14 cellular contexts compared by ENCODE assay signal in the genomic region with DNA sequence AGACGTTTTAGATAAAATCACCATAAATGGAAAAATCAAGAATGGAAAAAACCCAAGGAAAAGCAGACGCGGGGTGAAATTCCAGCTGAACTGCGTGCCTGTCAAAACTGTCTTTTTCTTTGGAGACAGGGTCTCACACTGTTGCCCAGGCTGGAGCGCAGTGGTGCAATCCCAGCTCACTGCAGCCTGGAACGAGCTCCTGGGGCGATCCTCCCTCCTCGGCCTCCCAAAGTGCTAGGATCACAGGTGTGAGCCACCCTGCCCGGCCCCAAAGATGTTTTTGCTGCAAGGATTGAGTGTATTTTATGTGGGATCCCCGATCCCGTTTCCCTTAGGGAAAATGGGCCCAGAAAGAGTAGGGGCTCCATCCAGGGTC. TPM values are rescaled to one million over a fixed set of nuclear protein-coding genes. Genes with fewer than 3 reads are reported as not detected.
DNase-seq lines count a peak whose midpoint lies in the region; ATAC-seq and TF ChIP-seq lines count a peak whose summit lies in the region.
"Had no signal": no experiment of that assay in that cellular context is flagged by ENCODE, and none has a peak within 500 bp of the region (broad histone marks: within the 10 kb centered on the region; RNA-seq: fewer than 3 reads in every experiment).

No MANE protein-coding gene starts in this region.

- WGBS in heart left ventricle, 4 donors, result 68 to 76% (median 71%) methylated on average over 9 to 11 of the region's 11 CpGs
- WGBS in suprapubic skin, result 83% methylated on average over 9 of the region's 11 CpGs

- peaks cover 4% of the 10 kb centered on the region for H3K79me2 ChIP-seq in osteoblast (ENCODE audit: insufficient read depth, low read length)

- in situ Hi-C loops in HAP-1 (cut with MboI; ENCODE audit: low sequenced_read_pairs), result no loop called here

- H3K4me3 Mint-ChIP-seq in brain (peak overlapping the region in 4 of 5 experiments; percentile 5 to 60 (median 30)), mesothelial cell of epicardium (peak overlapping the region; percentile 43)

- H3K27me3 ChIP-seq in heart left ventricle (peaks cover 0 to 27% (median 0%) of the 10 kb centered on the region in 9 donors), suprapubic skin (no peaks in the 10 kb centered on the region), HAP-1 (ENCODE audit: low read depth) (no peaks in the 10 kb centered on the region; the same call in 1 of the 2 replicates), osteoblast (ENCODE audit: insufficient read depth, low read length) (no peaks in the 10 kb centered on the region)

- peaks cover 52% of the 10 kb centered on the region for H4K20me1 ChIP-seq in osteoblast (ENCODE audit: insufficient read depth, low read length)

- H3K36me3 ChIP-seq in heart left ventricle (no peaks in the 10 kb centered on the region), suprapubic skin (no peaks in the 10 kb centered on the region), HAP-1 (replicated peaks) (no peaks in the 10 kb centered on the region), osteoblast (ENCODE audit: insufficient read depth, low read length) (no peaks in the 10 kb centered on the region)
- H3K36me3 ChIP-seq: esophagus squamous epithelium had no signal

- ATAC-seq in heart left ventricle (no peak), Right ventricle myocardium superior (ENCODE audit: poor library complexity) (no peak)

- intact Hi-C loops in heart left ventricle (cut with DNase I) (loop anchor here in 1 of 10 donors (10.0 kb wide), 1 partner anchor 112 kb away; no protein-coding TSS in a partner anchor), Right ventricle myocardium superior (cut with DNase I) (no loop called here)

- TF ChIP-seq POLR2A in heart left ventricle (IDR thresholded peaks at IDR 0.05) (no peak), suprapubic skin (IDR thresholded peaks at IDR 0.05) (no peak)

- peaks cover 5% of the 10 kb centered on the region for H3K4me1 Mint-ChIP-seq in brain
- H3K4me1 Mint-ChIP-seq in mesothelial cell of epicardium, result peaks cover 8% of the 10 kb centered on the region

- H3K36me3 Mint-ChIP-seq in brain (no peaks in the 10 kb centered on the region), mesothelial cell of epicardium (no peaks in the 10 kb centered on the region)
- H3K36me3 Mint-ChIP-seq: activated naive CD4-positive, alpha-beta T cell treated with anti-CD3 and anti-CD28 coated beads, Interleukin-2, amount 10 ng/mL, durations not matched to agents 7 days and 5 days had no signal

- H3K9me3 Mint-ChIP-seq in brain, result peaks cover 0 to 2% (median 0%) of the 10 kb centered on the region in 5 experiments
- H3K9me3 Mint-ChIP-seq in mesothelial cell of epicardium, result no peaks in the 10 kb centered on the region
- H3K9me3 Mint-ChIP-seq: activated naive CD4-positive, alpha-beta T cell treated with anti-CD3 and anti-CD28 coated beads, Interleukin-2, amount 10 ng/mL, durations not matched to agents 7 days and 5 days had no signal

- H3K4me2 ChIP-seq in osteoblast (ENCODE audit: insufficient read depth, low read length), result no peak overlapping the region

- H3K4me1 ChIP-seq in heart left ventricle (peaks cover 0 to 21% (median 10%) of the 10 kb centered on the region in 12 donors), suprapubic skin (peaks cover 17% of the 10 kb centered on the region), HAP-1 (no peaks in the 10 kb centered on the region), osteoblast (ENCODE audit: insufficient read depth, low read length) (peaks cover 7% of the 10 kb centered on the region)

- no peak for TF ChIP-seq EP300 in suprapubic skin (IDR thresholded peaks at IDR 0.05)

- TF ChIP-seq CTCF in heart left ventricle (IDR thresholded peaks at IDR 0.05) (no peak), brain (conservative IDR thresholded peaks at IDR 0.05) (no peak), mesothelial cell of epicardium (IDR thresholded peaks at IDR 0.05; ENCODE audit: unreplicated experiment) (no peak), suprapubic skin (IDR thresholded peaks at IDR 0.05) (no peak), osteoblast (IDR thresholded peaks at IDR 0.05; ENCODE audit: extremely low read depth, low read depth, low read length) (no peak), GM10266 (IDR thresholded peaks at IDR 0.05; ENCODE audit: control insufficient read depth, insufficient read depth, low read depth, missing control alignments) (no peak)

- H3K27ac ChIP-seq in heart left ventricle, result peak overlapping the region in 1 of 12 donors; percentile 33
- no peak overlapping the region for H3K27ac ChIP-seq in suprapubic skin
- no peak overlapping the region for H3K27ac ChIP-seq in osteoblast (ENCODE audit: low read depth, low read length)

- peaks cover 12% of the 10 kb centered on the region for H3K27me3 Mint-ChIP-seq in brain
- peaks cover 45% of the 10 kb centered on the region for H3K27me3 Mint-ChIP-seq in mesothelial cell of epicardium (ENCODE audit: low read depth)

- H2AFZ ChIP-seq in osteoblast (ENCODE audit: low read length), result no peak overlapping the region

- H3K27ac Mint-ChIP-seq in brain (no peak overlapping the region), mesothelial cell of epicardium (no peak overlapping the region)
- H3K27ac Mint-ChIP-seq: activated naive CD4-positive, alpha-beta T cell treated with anti-CD3 and anti-CD28 coated beads, Interleukin-2, amount 10 ng/mL, durations not matched to agents 7 days and 5 days had no signal

- H3K4me3 ChIP-seq in heart left ventricle (peak overlapping the region in 7 of 12 donors; percentile 44 to 61 (median 51)), suprapubic skin (peak overlapping the region; percentile 42), HAP-1 (no peak overlapping the region), osteoblast (ENCODE audit: insufficient read depth, low read length) (no peak overlapping the region)

- H3K9me3 ChIP-seq in heart left ventricle (no peaks in the 10 kb centered on the region), suprapubic skin (no peaks in the 10 kb centered on the region), HAP-1 (no peaks in the 10 kb centered on the region), osteoblast (ENCODE audit: low read depth, low read length) (no peaks in the 10 kb centered on the region)
- H3K9me3 ChIP-seq: esophagus squamous epithelium had no signal

- DNase-seq in heart left ventricle (no peak), Right ventricle myocardium superior (no peak), mesothelial cell of epicardium (ENCODE audit: low spot score in 2 of 2, unreplicated experiment in 2 of 2) (no peak), suprapubic skin (ENCODE audit: low spot score in 2 of 2) (no peak), HAP-1 (ENCODE audit: low spot score in 2 of 2) (no peak), osteoblast (ENCODE audit: insufficient read length, low spot score, missing footprints) (no peak), GM10266 (ENCODE audit: extremely low spot score) (no peak)
- DNase-seq: activated naive CD4-positive, alpha-beta T cell treated with anti-CD3 and anti-CD28 coated beads, Interleukin-2, amount 10 ng/mL, durations not matched to agents 7 days and 5 days; mammary epithelial cell; NCI-H187; RPMI8226 had no signal

RNA-seq across cellular contexts. Expression of gene PEAK3, which starts 0.9 kb away (rescaled TPM):
- total RNA-seq in heart left ventricle, result 1 to 10 TPM in 2 of 9 donors, under 1 TPM in 7; 0.11 to 1.6 (median 0.48) TPM
- under 1 TPM; 0.21 to 0.23 TPM for polyA plus RNA-seq in heart left ventricle
- total RNA-seq in Right ventricle myocardium superior, result 0.70 TPM
- polyA plus RNA-seq in brain (ENCODE audit: insufficient read depth, low read depth, low replicate concordance), result not detected
- total RNA-seq in mesothelial cell of epicardium, result 0.11 TPM in 1 of 3 replicates, not detected in the others
- 1 to 10 TPM in 1 of 4 donors, under 1 TPM in 1, not detected in 2; 0.55 to 1.4 TPM for total RNA-seq in suprapubic skin
- total RNA-seq in osteoblast, result under 0.01 TPM in 1 of 2 replicates, not detected in the other
- total RNA-seq: mammary epithelial cell had no signal
- polyA plus RNA-seq: mammary epithelial cell had no signal

RNA-seq across cellular contexts. Expression of gene LINGO3, which starts 25.1 kb away (rescaled TPM):
- total RNA-seq in heart left ventricle (under 1 TPM in 1 of 9 donors, not detected in 8; 0.50 TPM), Right ventricle myocardium superior (not detected), mesothelial cell of epicardium (0.59 to 0.60 TPM (median 0.60 TPM) in 3 replicates), suprapubic skin (not detected), osteoblast (not detected in 2 replicates)
- polyA plus RNA-seq in heart left ventricle (not detected), brain (ENCODE audit: insufficient read depth, low read depth, low replicate concordance) (3.2 TPM)
- total RNA-seq: mammary epithelial cell had no signal
- polyA plus RNA-seq: mammary epithelial cell had no signal

RNA-seq across cellular contexts. Expression of gene JSRP1, which starts 26.6 kb away (rescaled TPM):
- under 1 TPM in 1 of 9 donors, not detected in 8; 0.25 TPM for total RNA-seq in heart left ventricle
- polyA plus RNA-seq in heart left ventricle, result under 1 TPM in 1 of 2 donors, not detected in 1; 0.34 TPM
- 0.35 TPM for total RNA-seq in Right ventricle myocardium superior
- 5.7 TPM for polyA plus RNA-seq in brain (ENCODE audit: insufficient read depth, low read depth, low replicate concordance)
- 0.80 TPM in 1 of 3 replicates, not detected in the others for total RNA-seq in mesothelial cell of epicardium
- total RNA-seq in suprapubic skin, result not detected
- 0.72 TPM in 1 of 2 replicates, not detected in the other for total RNA-seq in osteoblast
- total RNA-seq: posterior vena cava had no signal
- polyA plus RNA-seq: mammary epithelial cell had no signal

RNA-seq across cellular contexts. Expression of gene AMH, which starts 33.7 kb away (rescaled TPM):
- total RNA-seq in heart left ventricle (under 1 TPM in 5 of 9 donors, not detected in 4; 0.32 to 0.81 (median 0.57) TPM), Right ventricle myocardium superior (0.24 TPM), mesothelial cell of epicardium (42.4 to 50.1 TPM (median 44.5 TPM) in 3 replicates), suprapubic skin (1 to 10 TPM; 1.7 to 4.3 (median 3.0) TPM), osteoblast (under 0.01 and 0.29 TPM in 2 replicates)
- polyA plus RNA-seq in heart left ventricle (1 to 10 TPM in 1 of 2 donors, under 1 TPM in 1; 0.10 to 1.1 TPM), brain (ENCODE audit: insufficient read depth, low read depth, low replicate concordance) (23.2 TPM)

RNA-seq across cellular contexts. Expression of gene LSM7, which starts 45.5 kb away (rescaled TPM):
- total RNA-seq in heart left ventricle (10 to 100 TPM; 33.8 to 79.1 (median 41.0) TPM), Right ventricle myocardium superior (37.3 TPM), mesothelial cell of epicardium (141 to 149 TPM (median 142 TPM) in 3 replicates), suprapubic skin (100 to 1,000 TPM in 1 of 4 donors, 10 to 100 TPM in 3; 71.2 to 106 (median 87.5) TPM), osteoblast (46.9 and 57.9 TPM in 2 replicates)
- polyA plus RNA-seq in heart left ventricle (100 to 1,000 TPM; 187 to 213 TPM), brain (ENCODE audit: insufficient read depth, low read depth, low replicate concordance) (292 TPM)

Comparison
In these comparisons a context has a peak if more than half of its experiments do, and no peak if none do; other contexts are left out.
1. H3K4me3 ChIP-seq: peak in heart left ventricle (7 of 12) and suprapubic skin (single experiment); none in HAP-1 (single experiment) and osteoblast (single experiment).